Comparison of ENCODE assay signal across 13 cellular contexts in the genomic region with DNA sequence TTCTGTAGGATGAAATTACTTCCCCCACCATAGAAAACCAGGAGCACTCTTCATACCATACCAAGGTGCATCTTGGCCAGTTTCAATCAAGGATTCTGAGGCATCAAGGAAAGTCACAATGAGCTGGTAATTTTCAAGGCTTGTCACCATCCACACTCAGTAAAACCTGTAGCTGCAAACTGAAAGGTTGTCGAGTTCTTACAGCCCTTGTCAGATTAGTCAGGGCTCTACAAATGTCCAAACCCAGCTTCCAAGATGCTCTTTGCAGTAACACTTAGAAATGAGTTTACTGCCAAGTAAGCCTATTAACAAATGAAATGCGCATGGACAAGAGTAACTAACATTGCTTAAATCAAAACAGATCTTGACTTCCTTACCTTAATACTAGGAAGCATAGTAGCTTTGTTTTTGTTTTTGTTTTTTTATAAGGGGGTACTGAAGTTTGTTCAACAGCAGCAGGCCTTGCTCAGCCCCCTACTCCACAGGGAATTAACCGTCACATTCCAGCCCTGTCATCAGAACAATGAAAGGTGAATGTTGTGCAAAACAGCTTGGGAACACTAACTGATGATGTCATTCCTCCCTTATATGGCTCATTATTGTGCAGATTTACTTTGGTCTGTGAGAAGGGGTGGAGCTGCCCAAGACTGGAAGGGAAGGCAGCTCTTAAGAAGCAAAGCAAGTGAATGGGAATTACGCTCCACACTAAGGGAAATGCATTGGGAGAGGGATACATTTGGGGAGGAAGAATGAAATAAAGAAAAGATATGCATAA. TPM values are rescaled to one million over a fixed set of nuclear protein-coding genes. Genes with fewer than 3 reads are reported as not detected.
DNase-seq lines count a peak whose midpoint lies in the region; ATAC-seq, FAIRE-seq and TF ChIP-seq lines count a peak whose summit lies in the region.
"Had no signal": no experiment of that assay in that cellular context is flagged by ENCODE, and none has a peak within 500 bp of the region (broad histone marks: within the 10 kb centered on the region; RNA-seq: fewer than 3 reads in every experiment).

No MANE protein-coding gene starts in this region.

- FAIRE-seq in astrocyte (lab: Jason Lieb, UNC), result peak; percentile 75
- FAIRE-seq: GM12892, small intestine had no signal

- H3K36me3 ChIP-seq in astrocyte (ENCODE audit: insufficient read depth, low read length) (no peaks in the 10 kb centered on the region), right atrium auricular region (no peaks in the 10 kb centered on the region), gastrocnemius medialis (no peaks in the 10 kb centered on the region), PC-9 (ENCODE audit: low read depth) (no peaks in the 10 kb centered on the region)

- H3K4me2 ChIP-seq in astrocyte (ENCODE audit: low read length), result peak overlapping the region; percentile 63
- no peak overlapping the region for H3K4me2 ChIP-seq in PC-9

- TF ChIP-seq POLR2A in gastrocnemius medialis (IDR thresholded peaks at IDR 0.05), result no peak

- intact Hi-C loops in gastrocnemius medialis (cut with DNase I; ENCODE audit: low total_unique reads) (no loop called here), PC-9 (cut with micrococcal nuclease; ENCODE audit: unreplicated experiment) (no loop called here)

- POLR2A ChIA-PET in PC-9 (lab: Charles Lee; ENCODE audit: unreplicated experiment), result interaction anchor here (0.6 kb wide), 1 partner anchor 227 kb away, joined by 6 read pairs; no protein-coding TSS in a partner anchor

- no peaks in the 10 kb centered on the region for H3K27me3 Mint-ChIP-seq in astrocyte (ENCODE audit: low read depth, unreplicated experiment)

- H3K9me2 ChIP-seq in PC-9 (ENCODE audit: insufficient read depth), result no peaks in the 10 kb centered on the region

- BruUV-seq in PC-9 (replicated peaks; lab: Mats Ljungman, UMichigan), result no TSS peak

- peaks cover 26% of the 10 kb centered on the region for H3K4me1 Mint-ChIP-seq in astrocyte (ENCODE audit: low read depth, unreplicated experiment)
- H3K4me1 Mint-ChIP-seq: activated CD4-positive, alpha-beta T cell treated with anti-CD3 and anti-CD28 coated beads for 36 hours had no signal

- no peak overlapping the region for H3K9ac ChIP-seq in astrocyte (ENCODE audit: low read length)

- no peak overlapping the region for H3K4me3 Mint-ChIP-seq in astrocyte (ENCODE audit: unreplicated experiment)
- H3K4me3 Mint-ChIP-seq: activated CD4-positive, alpha-beta T cell treated with anti-CD3 and anti-CD28 coated beads for 36 hours; dendritic cell treated with granulocyte-macrophage colony-stimulating factor and Interleukin-4, amounts not matched to agents 40 ng/mL and 50 ng/mL, for 4 days had no signal

- H3K4me1 ChIP-seq in astrocyte (ENCODE audit: insufficient read depth, low read length) (peaks cover 11% of the 10 kb centered on the region), right atrium auricular region (peaks cover 0 to 22% of the 10 kb centered on the region in 2 donors), gastrocnemius medialis (peaks cover 41 to 42% of the 10 kb centered on the region in 2 donors), PC-9 (replicated peaks; ENCODE audit: insufficient read depth) (no peaks in the 10 kb centered on the region)

- H2AFZ ChIP-seq in astrocyte (ENCODE audit: low read depth, low read length) (no peak overlapping the region), PC-9 (no peak overlapping the region)

- no peaks in the 10 kb centered on the region for H3K27me3 ChIP-seq in astrocyte (ENCODE audit: insufficient read depth, low read length)
- H3K27me3 ChIP-seq in right atrium auricular region, result no peaks in the 10 kb centered on the region
- H3K27me3 ChIP-seq in gastrocnemius medialis, result no peaks in the 10 kb centered on the region
- no peaks in the 10 kb centered on the region for H3K27me3 ChIP-seq in PC-9 (ENCODE audit: insufficient read depth, low read depth)

- H3K36me3 Mint-ChIP-seq in astrocyte (ENCODE audit: low read depth, unreplicated experiment), result no peaks in the 10 kb centered on the region

- no peaks in the 10 kb centered on the region for H4K20me1 ChIP-seq in astrocyte (ENCODE audit: insufficient read depth, low read length)
- no peaks in the 10 kb centered on the region for H4K20me1 ChIP-seq in PC-9 (ENCODE audit: insufficient read depth)

- H3K9me3 ChIP-seq in astrocyte (ENCODE audit: insufficient read depth, low read depth, low read length) (no peaks in the 10 kb centered on the region), right atrium auricular region (no peaks in the 10 kb centered on the region), gastrocnemius medialis (no peaks in the 10 kb centered on the region), PC-9 (ENCODE audit: insufficient read depth, low read depth) (no peaks in the 10 kb centered on the region)

- H3K4me3 ChIP-seq in astrocyte (ENCODE audit: insufficient read depth, low read depth, low read length), result no peak overlapping the region
- no peak overlapping the region for H3K4me3 ChIP-seq in right atrium auricular region
- no peak overlapping the region for H3K4me3 ChIP-seq in gastrocnemius medialis
- H3K4me3 ChIP-seq in PC-9, result no peak overlapping the region

- in situ Hi-C loops in gastrocnemius medialis (cut with MboI; ENCODE audit: low sequenced_read_pairs in 4 of 4), result no loop called here

- H3K27ac Mint-ChIP-seq in astrocyte (ENCODE audit: unreplicated experiment), result no peak overlapping the region
- H3K27ac Mint-ChIP-seq: activated CD4-positive, alpha-beta T cell treated with anti-CD3 and anti-CD28 coated beads for 36 hours; dendritic cell treated with granulocyte-macrophage colony-stimulating factor and Interleukin-4, amounts not matched to agents 40 ng/mL and 50 ng/mL, for 4 days had no signal

- no peaks in the 10 kb centered on the region for H3K9me3 Mint-ChIP-seq in astrocyte (ENCODE audit: unreplicated experiment)
- H3K9me3 Mint-ChIP-seq: dendritic cell treated with granulocyte-macrophage colony-stimulating factor and Interleukin-4, amounts not matched to agents 40 ng/mL and 50 ng/mL, for 4 days had no signal

- H3K27ac ChIP-seq in astrocyte (ENCODE audit: low read depth, low read length) (no peak overlapping the region), right atrium auricular region (peak overlapping the region; percentile 12 to 59), gastrocnemius medialis (peak overlapping the region; percentile 34 to 66 (median 52)), PC-9 (no peak overlapping the region)

- ATAC-seq in gastrocnemius medialis (peak; percentile 64 to 87), HG02642 (IDR thresholded peaks at IDR 0.05; ENCODE audit: poor library complexity, unreplicated experiment) (no peak)
- ATAC-seq: activated CD4-positive, alpha-beta T cell treated with anti-CD3 and anti-CD28 coated beads for 36 hours had no signal

- CTCF ChIA-PET in PC-9 (lab: Charles Lee), result no interaction called here

- no peaks in the 10 kb centered on the region for H3K79me2 ChIP-seq in astrocyte (ENCODE audit: insufficient read depth, low read length)
- H3K79me2 ChIP-seq in PC-9 (ENCODE audit: low read depth), result no peaks in the 10 kb centered on the region

- DNase-seq in H4 (ENCODE audit: low spot score), result peak; percentile 89
- peak; percentile 74 for DNase-seq in astrocyte (ENCODE audit: low read depth)
- DNase-seq in right atrium auricular region (ENCODE audit: low spot score), result no peak
- DNase-seq in gastrocnemius medialis, result no peak
- no peak for DNase-seq in activated T-cell treated with anti-CD3 and anti-CD28 coated beads for 4 hours
- no peak for DNase-seq in germinal center (ENCODE audit: low spot score)
- no peak for DNase-seq in PC-9
- DNase-seq: activated CD4-positive, alpha-beta T cell treated with anti-CD3 and anti-CD28 coated beads for 36 hours; NCI-H526; small intestine had no signal

- no peaks in the 10 kb centered on the region for H3F3A ChIP-seq in PC-9 (ENCODE audit: insufficient read depth, low read depth)

- TF ChIP-seq CTCF in astrocyte (IDR thresholded peaks at IDR 0.05; ENCODE audit: insufficient read depth, low read depth, low read length) (no peak), right atrium auricular region (IDR thresholded peaks at IDR 0.05) (no peak), gastrocnemius medialis (IDR thresholded peaks at IDR 0.05 in 4 of 5, conservative IDR thresholded peaks at IDR 0.05 in 1 of 5) (no peak), PC-9 (conservative IDR thresholded peaks at IDR 0.05) (no peak)

RNA-seq across cellular contexts. Expression of gene TMEM30A, which starts 49.9 kb away (rescaled TPM):
- 132 and 152 TPM in 2 replicates for total RNA-seq in H4 (2014; rRNA removed; shearing (Covaris generic))
- total RNA-seq in astrocyte (166 and 171 TPM in 2 replicates), right atrium auricular region (10 to 100 TPM; 45.6 to 47.3 TPM), gastrocnemius medialis (10 to 100 TPM; 23.8 to 44.4 (median 31.9) TPM), PC-9 (2021) (78.2 and 122 TPM in 2 replicates)

Comparison
In these comparisons a context has a peak if more than half of its experiments do, and no peak if none do; other contexts are left out.
1. DNase-seq: peak in H4 (single experiment) and astrocyte (single experiment); none in right atrium auricular region (single experiment), gastrocnemius medialis (0 of 2), activated T-cell treated with anti-CD3 and anti-CD28 coated beads for 4 hours (single experiment), germinal center (single experiment) and PC-9 (0 of 2).
2. H3K27ac ChIP-seq: peak in right atrium auricular region (2 of 2) and gastrocnemius medialis (4 of 4); none in astrocyte (single experiment) and PC-9 (single experiment).